ENCODE assay signal across 9 cellular contexts in genomic region chr19:38691938-38692457, GRCh38. TPM values are rescaled to one million over a fixed set of nuclear protein-coding genes. Genes with fewer than 3 reads are reported as not detected.
A peak's percentile ranks its signal among the peaks of the same experiment; 100 is the strongest.
DNase-seq lines count a peak whose midpoint lies in the region; ATAC-seq and TF ChIP-seq lines count a peak whose summit lies in the region.
"Had no signal": no experiment of that assay in that cellular context is flagged by ENCODE, and none has a peak within 500 bp of the region (broad histone marks: within the 10 kb centered on the region; RNA-seq: fewer than 3 reads in every experiment).

No MANE protein-coding gene starts in this region.

- peak overlapping the region; percentile 72 to 74 for H3K27ac ChIP-seq in prostate gland

- H3K36me3 Mint-ChIP-seq in WTC11 = peaks cover 21% of the 10 kb centered on the region

- in situ Hi-C loops in Caki2 (cut with HindIII; ENCODE audit: low pct_unique_long_range_greater_than_20kb, low sequenced_read_pairs) = no loop called here

- no peaks in the 10 kb centered on the region for H3K4me1 ChIP-seq in prostate gland (replicated peaks)

- CTCF ChIA-PET in WTC11 (lab: Charles Lee) = interaction anchor here (1.0 to 1.3 kb wide), 3 partner anchors 21 to 289 kb away, joined by 3 to 6 read pairs (median 4); partner anchors contain the start of gene FAM98C

- TF ChIP-seq POLR2A in prostate gland (IDR thresholded peaks at IDR 0.05) = no peak

- H3K9me3 ChIP-seq in prostate gland = no peaks in the 10 kb centered on the region

- H3K27me3 ChIP-seq in prostate gland (replicated peaks; ENCODE audit: insufficient read depth) = no peaks in the 10 kb centered on the region

- peak; percentile 43 for DNase-seq in Caki2 (ENCODE audit: low read depth)
- DNase-seq in WTC11 (ENCODE audit: low spot score) = no peak
- DNase-seq in Right ventricle myocardium inferior (ENCODE audit: missing footprints) = peak; percentile 68
- no peak for DNase-seq in prostate gland (ENCODE audit: low spot score)
- no peak for DNase-seq in ecto neural progenitor cell (ENCODE audit: low spot score)
- no peak for DNase-seq in activated CD4-positive, CD25-positive, alpha-beta regulatory T cell treated with anti-CD3 and anti-CD28 coated beads, Interleukin-2, amount 50 U/mL, for 72 hours

- POLR2A ChIA-PET in WTC11 (lab: Charles Lee) = interaction anchor here (1.1 to 1.2 kb wide), 2 partner anchors 25 to 45 kb away, joined by 4 to 6 read pairs; partner anchors contain the start of gene ACTN4

- peak overlapping the region; percentile 93 for H3K27ac Mint-ChIP-seq in WTC11

- TF ChIP-seq CTCF in WTC11 (IDR thresholded peaks at IDR 0.05) (no peak), prostate gland (IDR thresholded peaks at IDR 0.05) (no peak)

- no peaks in the 10 kb centered on the region for H3K36me3 ChIP-seq in prostate gland

- peaks cover 80% of the 10 kb centered on the region for H3K4me1 Mint-ChIP-seq in WTC11

- H3K9me3 Mint-ChIP-seq in WTC11 = no peaks in the 10 kb centered on the region; the same call in 1 of the 2 replicates

- 65% methylated on average over 15 of the region's 15 CpGs for WGBS in prostate gland

- intact Hi-C loops in Right ventricle myocardium inferior (cut with DNase I) = no loop called here
- intact Hi-C loops in prostate gland (cut with DNase I) = loop anchor here (5.0 kb wide), 1 partner anchor 40 kb away; no protein-coding TSS in a partner anchor

- ATAC-seq in WTC11 (no peak), Right ventricle myocardium inferior (peak; percentile 57), GM21528 (IDR thresholded peaks at IDR 0.05; ENCODE audit: low FRiP score, unreplicated experiment) (no peak), HG03469 (IDR thresholded peaks at IDR 0.05; ENCODE audit: unreplicated experiment) (no peak)
- ATAC-seq: GM12878 had no signal

- no peaks in the 10 kb centered on the region for H3K27me3 Mint-ChIP-seq in WTC11 (ENCODE audit: low read depth)

- no peak overlapping the region for H3K4me3 ChIP-seq in prostate gland
- H3K4me3 ChIP-seq: GM12878 had no signal

- no peak overlapping the region for H3K4me3 Mint-ChIP-seq in WTC11

TF ChIP-seq in WTC11, 78 proteins besides CTCF, POLR2A, EP300 and RAD21:
- TF ChIP-seq CREB1 (CRISPR knock-in tag; IDR thresholded peaks at IDR 0.05) (no peak), USF2 (CRISPR knock-in tag; IDR thresholded peaks at IDR 0.05) (no peak), TP53 (CRISPR knock-in tag; IDR thresholded peaks at IDR 0.05) (no peak), RORB (CRISPR knock-in tag; IDR thresholded peaks at IDR 0.05) (no peak), ZMAT4 (CRISPR knock-in tag; IDR thresholded peaks at IDR 0.05) (no peak)

RNA-seq across cellular contexts. Expression of gene ACTN4, which starts 44.5 kb away (rescaled TPM):
- 872 and 922 TPM in 2 replicates for total RNA-seq in Caki2 (2014; rRNA removed; shearing (Covaris generic); ENCODE audit: low replicate concordance)
- total RNA-seq in WTC11 (2021) (484 to 511 TPM (median 506 TPM) in 3 replicates), Right ventricle myocardium inferior (145 TPM), prostate gland (100 to 1,000 TPM; 312 to 330 TPM)

RNA-seq across cellular contexts. Expression of gene CAPN12, which starts 52.3 kb away (rescaled TPM):
- 0.46 and 2.3 TPM in 2 replicates for total RNA-seq in Caki2 (2014; rRNA removed; shearing (Covaris generic); ENCODE audit: low replicate concordance)
- 9.6 to 9.9 TPM (median 9.8 TPM) in 3 replicates for total RNA-seq in WTC11 (2021)
- total RNA-seq in Right ventricle myocardium inferior = not detected
- 1 to 10 TPM; 2.3 to 6.0 TPM for total RNA-seq in prostate gland

Comparison
In these comparisons a context has a peak if more than half of its experiments do, and no peak if none do; other contexts are left out.
1. DNase-seq: peak in Caki2 (single experiment) and Right ventricle myocardium inferior (single experiment); none in WTC11 (single experiment), prostate gland (single experiment), ecto neural progenitor cell (single experiment) and activated CD4-positive, CD25-positive, alpha-beta regulatory T cell treated with anti-CD3 and anti-CD28 coated beads, Interleukin-2, amount 50 U/mL, for 72 hours (single experiment).